23 cellular contexts compared by ENCODE assay signal in the genomic region with DNA sequence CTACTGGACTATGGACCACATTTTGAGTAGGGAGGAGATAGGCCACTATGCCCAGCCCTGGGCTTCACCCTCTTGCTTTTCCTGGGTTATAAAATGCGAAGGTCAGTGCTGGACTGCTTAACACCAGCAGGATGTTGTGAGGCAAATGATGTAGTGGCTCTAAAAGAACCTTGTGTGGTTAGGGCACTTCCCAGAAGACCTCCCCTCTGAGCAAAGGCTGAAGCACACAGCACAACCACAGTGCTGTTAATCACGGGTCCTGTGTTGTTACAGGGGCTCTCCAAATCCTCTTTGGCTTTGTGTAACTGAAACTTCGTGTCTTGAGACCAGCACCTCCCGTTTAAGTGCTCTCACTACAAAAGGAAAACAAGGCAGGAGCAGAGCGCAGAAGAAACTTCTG.
"Had no signal": no experiment of that assay in that cellular context is flagged by ENCODE, and none has a peak within 500 bp of the region (broad histone marks: within the 10 kb centered on the region; RNA-seq: fewer than 3 reads in every experiment).

No MANE protein-coding gene starts in this region.

- H3K27ac ChIP-seq: heart left ventricle, neutrophil, spleen, thoracic aorta had no signal

- H3K9me3 ChIP-seq: heart left ventricle, neutrophil, spleen, stomach, thoracic aorta had no signal

- H3K36me3 ChIP-seq: heart left ventricle, neutrophil, spleen, stomach, thoracic aorta had no signal

- DNase-seq: effector memory CD4-positive, alpha-beta T cell; hippocampal formation; left colon; left ventricle myocardium superior; mesenchymal stem cell; midbrain; posterior cingulate gyrus; spleen; stimulated activated CD4-positive, alpha-beta T cell treated with anti-CD3 and anti-CD28 coated beads, Interleukin-15, amount 100 ng/mL, for 24 hours; stimulated activated CD4-positive, alpha-beta T cell treated with anti-CD3 and anti-CD28 coated beads, Interleukin-1b, Interleukin-23, amount 100 ng/mL, for 48 hours; stimulated activated CD4-positive, alpha-beta T cell treated with anti-CD3 and anti-CD28 coated beads, Interleukin-4, amount 100 ng/mL, for 24 hours; stomach; substantia nigra; trophoblast cell had no signal

- H3K4me3 ChIP-seq: heart left ventricle, lung, spleen, stomach, thoracic aorta had no signal

- H3K27me3 ChIP-seq: heart left ventricle, spleen, stomach had no signal

- FAIRE-seq: endometrium, frontal cortex had no signal

- ATAC-seq: esophagus mucosa; heart left ventricle; left colon; left ventricle myocardium superior; sciatic nerve; stimulated activated memory B cell treated with anti-CD40 and anti-IgM and Interleukin-4, amounts not matched to agents 10 μg/mL and 1 μg/mL and 100 μg/mL, for 72 hours had no signal
